Comparison of ENCODE assay signal across 37 cellular contexts in the genomic region with DNA sequence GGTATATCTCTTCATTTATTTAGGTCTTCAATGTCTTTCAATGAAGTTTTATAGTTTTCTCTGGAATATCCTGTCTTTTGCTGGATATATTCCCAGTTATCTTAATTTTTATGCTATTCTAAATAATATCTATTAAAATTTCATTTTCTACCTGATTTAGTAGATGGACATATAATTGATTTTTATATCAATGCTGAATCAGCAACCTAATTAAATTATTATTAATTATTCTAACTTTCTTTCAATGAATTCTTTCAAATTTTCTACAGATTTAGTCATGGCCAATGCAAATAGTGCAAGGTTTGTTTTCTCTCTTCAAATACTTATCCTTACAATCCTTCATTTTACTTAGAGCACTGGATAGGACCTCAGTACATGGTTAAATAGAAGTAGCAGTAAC.
"Had no signal": no experiment of that assay in that cellular context is flagged by ENCODE, and none has a peak within 500 bp of the region (broad histone marks: within the 10 kb centered on the region; RNA-seq: fewer than 3 reads in every experiment).

No MANE protein-coding gene starts in this region.

- FAIRE-seq: astrocyte, TTC549 had no signal

- H3K4me3 ChIP-seq: adrenal gland, body of pancreas, breast epithelium had no signal

- H3K36me3 ChIP-seq: adrenal gland, breast epithelium had no signal

- H3K4me1 Mint-ChIP-seq: activated naive CD8-positive, alpha-beta T cell treated with anti-CD3 and anti-CD28 coated beads for 36 hours; activated T-helper 17 cell treated with anti-CD3 and anti-CD28 coated beads, Interleukin-2, amount 50 U/mL, for 72 hours had no signal

- H3K36me3 Mint-ChIP-seq: activated naive CD4-positive, alpha-beta T cell treated with anti-CD3 and anti-CD28 coated beads, Interleukin-2, amount 50 U/mL, for 72 hours had no signal

- H3K9me3 Mint-ChIP-seq: activated B cell treated with CpG ODN at 0.5 μM for 24 hours; activated CD4-positive, alpha-beta memory T cell treated with anti-CD3 and anti-CD28 coated beads for 36 hours; activated CD4-positive, alpha-beta T cell treated with anti-CD3 and anti-CD28 coated beads, Interleukin-2, amount 10 ng/mL, durations not matched to agents 24 days and 14 days; activated CD8-positive, alpha-beta T cell treated with anti-CD3 and anti-CD28 coated beads for 36 hours; activated naive CD4-positive, alpha-beta T cell treated with anti-CD3 and anti-CD28 coated beads for 36 hours; activated naive CD4-positive, alpha-beta T cell treated with anti-CD3 and anti-CD28 coated beads, Interleukin-2, amount 50 U/mL, for 72 hours; activated naive CD8-positive, alpha-beta T cell treated with anti-CD3 and anti-CD28 coated beads for 36 hours; activated T-cell treated with anti-CD3 and anti-CD28 coated beads, Interleukin-2, amount 50 U/mL, for 4 hours; activated T-cell treated with anti-CD3 and anti-CD28 coated beads, Interleukin-2, amount 50 U/mL, for 72 hours; activated T-helper 1 cell treated with anti-CD3 and anti-CD28 coated beads, Interleukin-12 subunit alpha, Interleukin-12 subunit beta, Interleukin-2, Interleukin-4 antibody, amounts not matched to agents 30 ng/mL and 10 ng/mL and 1 ng/mL, durations not matched to agents 14 hours and 24 hours and 36 hours; activated T-helper 17 cell treated with anti-CD3 and anti-CD28 coated beads, Interleukin-2, amount 50 U/mL, for 72 hours; T-helper 1 cell treated with Interleukin-12 subunit alpha and Interleukin-12 subunit beta and Interleukin-4 antibody, amounts not matched to agents 30 μg/mL and 1 μg/mL, for 36 hours; T-helper 2 cell treated with Interferon-gamma antibody and Interleukin-4, amounts not matched to agents 5 μg/mL and 100 μg/mL, for 36 hours had no signal

- H3K9me3 ChIP-seq: adrenal gland, body of pancreas, breast epithelium had no signal

- H3K27ac Mint-ChIP-seq: activated B cell treated with CpG ODN at 0.5 μM for 24 hours; activated CD4-positive, alpha-beta memory T cell treated with anti-CD3 and anti-CD28 coated beads for 36 hours; activated naive CD4-positive, alpha-beta T cell treated with anti-CD3 and anti-CD28 coated beads for 36 hours; activated naive CD8-positive, alpha-beta T cell treated with anti-CD3 and anti-CD28 coated beads for 36 hours; activated T-helper 1 cell treated with anti-CD3 and anti-CD28 coated beads, Interleukin-12 subunit alpha, Interleukin-12 subunit beta, Interleukin-2, Interleukin-4 antibody, amounts not matched to agents 30 ng/mL and 10 ng/mL and 1 ng/mL, durations not matched to agents 14 hours and 24 hours and 36 hours; T-helper 1 cell treated with Interleukin-12 subunit alpha and Interleukin-12 subunit beta and Interleukin-4 antibody, amounts not matched to agents 30 μg/mL and 1 μg/mL, for 36 hours; T-helper 2 cell treated with Interferon-gamma antibody and Interleukin-4, amounts not matched to agents 5 μg/mL and 100 μg/mL, for 36 hours had no signal

- H3K27me3 ChIP-seq: adrenal gland, body of pancreas, brain microvascular endothelial cell, breast epithelium had no signal

- ATAC-seq: activated CD8-positive, alpha-beta T cell treated with anti-CD3 and anti-CD28 coated beads for 36 hours; activated naive CD4-positive, alpha-beta T cell treated with anti-CD3 and anti-CD28 coated beads, Interleukin-2, amount 50 U/mL, for 72 hours; activated T-cell treated with anti-CD3 and anti-CD28 coated beads, Interleukin-2, amount 50 U/mL, for 4 hours; activated T-cell treated with anti-CD3 and anti-CD28 coated beads, Interleukin-2, amount 50 U/mL, for 72 hours; activated T-helper 17 cell treated with anti-CD3 and anti-CD28 coated beads, Interleukin-2, amount 50 U/mL, for 72 hours; body of pancreas had no signal

- H3K27me3 Mint-ChIP-seq: activated B cell treated with CpG ODN at 0.5 μM for 24 hours; activated CD4-positive, alpha-beta memory T cell treated with anti-CD3 and anti-CD28 coated beads for 36 hours; activated CD4-positive, alpha-beta T cell treated with anti-CD3 and anti-CD28 coated beads, Interleukin-2, amount 10 ng/mL, durations not matched to agents 24 days and 14 days; activated CD8-positive, alpha-beta T cell treated with anti-CD3 and anti-CD28 coated beads for 36 hours; activated naive CD8-positive, alpha-beta T cell treated with anti-CD3 and anti-CD28 coated beads for 36 hours; activated T-helper 17 cell treated with anti-CD3 and anti-CD28 coated beads, Interleukin-2, amount 50 U/mL, for 72 hours had no signal

- DNase-seq: activated B cell treated with CpG ODN at 0.5 μM for 24 hours; activated CD4-positive, alpha-beta memory T cell treated with anti-CD3 and anti-CD28 coated beads for 36 hours; activated CD4-positive, alpha-beta T cell treated with anti-CD3 and anti-CD28 coated beads for 4 hours; activated CD4-positive, alpha-beta T cell treated with anti-CD3 and anti-CD28 coated beads, Interleukin-2, amount 10 ng/mL, durations not matched to agents 24 days and 14 days; activated CD4-positive, alpha-beta T cell treated with anti-CD3 and anti-CD28 coated beads, Interleukin-2, amount 50 U/mL, for 1 hour; activated CD4-positive, alpha-beta T cell treated with anti-CD3 and anti-CD28 coated beads, Interleukin-2, amount 50 U/mL, for 4 hours; activated CD4-positive, CD25-positive, alpha-beta regulatory T cell treated with anti-CD3 and anti-CD28 coated beads, Interleukin-2, amount 50 U/mL, for 72 hours; activated CD8-positive, alpha-beta memory T cell treated with anti-CD3 and anti-CD28 coated beads, Interleukin-2, amount 50 U/mL, for 4 hours; activated CD8-positive, alpha-beta T cell treated with anti-CD3 and anti-CD28 coated beads for 36 hours; activated effector memory CD4-positive, alpha-beta T cell treated with anti-CD3 and anti-CD28 coated beads, Interleukin-2, amount 50 U/mL, for 16 hours; activated gamma-delta T cell treated with Interleukin-2 at 50 U/mL for 16 hours; activated naive CD4-positive, alpha-beta T cell; activated naive CD4-positive, alpha-beta T cell treated with anti-CD3 and anti-CD28 coated beads for 36 hours; activated naive CD4-positive, alpha-beta T cell treated with anti-CD3 and anti-CD28 coated beads, Interleukin-2, amount 50 U/mL, for 16 hours; activated naive CD8-positive, alpha-beta T cell treated with anti-CD3 and anti-CD28 coated beads for 36 hours; activated T-cell treated with anti-CD3 and anti-CD28 coated beads for 4 hours; activated T-cell treated with anti-CD3 and anti-CD28 coated beads, Interleukin-2, amount 50 U/mL, for 1 hour; activated T-cell treated with anti-CD3 and anti-CD28 coated beads, Interleukin-2, amount 50 U/mL, for 4 hours; activated T-cell treated with anti-CD3 and anti-CD28 coated beads, Interleukin-2, amount 50 U/mL, for 72 hours; adrenal gland; amniotic stem cell; aorta; body of pancreas; brain microvascular endothelial cell; central memory CD4-positive, alpha-beta T cell; cerebellar nuclear complex; T-helper 2 cell; T-helper 9 cell had no signal

- H3K27ac ChIP-seq: adrenal gland, body of pancreas, brain microvascular endothelial cell, breast epithelium, VCaP had no signal

- H3K4me3 Mint-ChIP-seq: activated B cell treated with CpG ODN at 0.5 μM for 24 hours; activated CD4-positive, alpha-beta memory T cell treated with anti-CD3 and anti-CD28 coated beads for 36 hours; activated CD4-positive, alpha-beta T cell treated with anti-CD3 and anti-CD28 coated beads, Interleukin-2, amount 10 ng/mL, durations not matched to agents 24 days and 14 days; activated CD8-positive, alpha-beta T cell treated with anti-CD3 and anti-CD28 coated beads for 36 hours; activated naive CD4-positive, alpha-beta T cell treated with anti-CD3 and anti-CD28 coated beads for 36 hours; activated naive CD8-positive, alpha-beta T cell treated with anti-CD3 and anti-CD28 coated beads for 36 hours; activated T-cell treated with anti-CD3 and anti-CD28 coated beads, Interleukin-2, amount 50 U/mL, for 4 hours; activated T-cell treated with anti-CD3 and anti-CD28 coated beads, Interleukin-2, amount 50 U/mL, for 72 hours; activated T-helper 1 cell treated with anti-CD3 and anti-CD28 coated beads, Interleukin-12 subunit alpha, Interleukin-12 subunit beta, Interleukin-2, Interleukin-4 antibody, amounts not matched to agents 30 ng/mL and 10 ng/mL and 1 ng/mL, durations not matched to agents 14 hours and 24 hours and 36 hours; activated T-helper 17 cell treated with anti-CD3 and anti-CD28 coated beads, Interleukin-2, amount 50 U/mL, for 72 hours; T-helper 1 cell treated with Interleukin-12 subunit alpha and Interleukin-12 subunit beta and Interleukin-4 antibody, amounts not matched to agents 30 μg/mL and 1 μg/mL, for 36 hours; T-helper 2 cell treated with Interferon-gamma antibody and Interleukin-4, amounts not matched to agents 5 μg/mL and 100 μg/mL, for 36 hours had no signal
